In the genomic region with DNA sequence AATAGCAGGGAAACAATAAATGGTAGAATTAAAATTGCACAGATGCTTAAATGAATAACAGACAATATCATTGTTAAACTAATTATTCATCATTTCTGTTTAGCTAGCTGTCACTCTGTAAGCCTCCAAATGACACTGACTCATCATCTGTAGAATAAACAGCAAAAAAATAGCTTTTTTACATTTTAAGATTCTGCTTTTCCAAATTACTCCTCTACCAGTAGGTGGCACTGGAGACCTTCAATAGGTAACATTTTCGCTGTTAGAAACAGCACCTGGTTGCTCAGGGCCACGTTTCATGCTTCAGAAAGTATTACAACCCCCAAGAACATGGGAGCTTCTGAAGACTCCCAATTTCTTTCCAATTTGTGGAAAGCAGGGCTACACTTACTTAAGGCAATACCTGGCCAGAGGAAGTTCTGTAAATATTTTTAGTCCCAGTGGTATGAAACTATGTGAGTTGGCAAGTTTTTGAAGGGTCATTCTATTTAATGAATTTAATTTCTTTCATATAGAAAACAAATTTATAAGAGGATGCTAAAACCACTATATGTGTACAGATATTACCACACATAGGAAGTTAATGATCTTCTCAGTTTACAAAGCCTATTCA, we compare ENCODE assay signal across 8 cellular contexts. TPM values are rescaled to one million over a fixed set of nuclear protein-coding genes. Genes with fewer than 3 reads are reported as not detected.
DNase-seq lines count a peak whose midpoint lies in the region; ATAC-seq and TF ChIP-seq lines count a peak whose summit lies in the region.
"Had no signal": no experiment of that assay in that cellular context is flagged by ENCODE, and none has a peak within 500 bp of the region (broad histone marks: within the 10 kb centered on the region; RNA-seq: fewer than 3 reads in every experiment).

No MANE protein-coding gene starts in this region.

- no peak overlapping the region for H3K4me3 ChIP-seq in DOHH2 (ENCODE audit: low read length)
- H3K4me3 ChIP-seq in OCI-LY7 (ENCODE audit: low read depth, low read length, poor library complexity, severe bottlenecking), result no peak overlapping the region

- peaks cover 0 to 5% of the 10 kb centered on the region in 2 donors for H3K36me3 Mint-ChIP-seq in naive B cell

- no peak overlapping the region for H2AFZ ChIP-seq in OCI-LY7 (ENCODE audit: low read length)

- H4K20me1 ChIP-seq in DOHH2 (ENCODE audit: control insufficient read depth, insufficient read depth, low read depth, low read length) (no peaks in the 10 kb centered on the region), OCI-LY7 (ENCODE audit: insufficient read depth, low read length) (no peaks in the 10 kb centered on the region)

- no peaks in the 10 kb centered on the region for H3K4me1 Mint-ChIP-seq in naive B cell

- POLR2A ChIA-PET in OCI-LY7 (lab: Charles Lee), result interaction anchor here (0.5 kb wide), 1 partner anchor 70 kb away, joined by 3 read pairs; no protein-coding TSS in a partner anchor

- intact Hi-C loops in OCI-LY7 (cut with micrococcal nuclease; ENCODE audit: unreplicated experiment), result loop anchor here (5.0 kb wide), 1 partner anchor 150 kb away; no protein-coding TSS in a partner anchor

- H3K27ac Mint-ChIP-seq in naive B cell, result peak overlapping the region in 2 of 6 donors; percentile 29 to 75
- H3K27ac Mint-ChIP-seq: activated naive CD8-positive, alpha-beta T cell had no signal

- no peaks in the 10 kb centered on the region for H3K27me3 ChIP-seq in DOHH2 (ENCODE audit: control insufficient read depth, low read length)

- no peaks in the 10 kb centered on the region for H3F3A ChIP-seq in DOHH2 (ENCODE audit: control insufficient read depth, insufficient read depth)

- H3K36me3 ChIP-seq in DOHH2 (ENCODE audit: control insufficient read depth, low read length), result no peaks in the 10 kb centered on the region
- H3K36me3 ChIP-seq in OCI-LY7 (ENCODE audit: insufficient read depth, low read length), result no peaks in the 10 kb centered on the region

- DNase-seq in HT1080 (ENCODE audit: low read depth), result peak; percentile 67
- peak; percentile 67 for DNase-seq in OCI-LY7 (ENCODE audit: low spot score)
- peak; percentile 4 for DNase-seq in cerebellum (ENCODE audit: low spot score)
- peak; percentile 29 for DNase-seq in naive B cell

- CTCF ChIA-PET in OCI-LY7 (lab: Charles Lee; ENCODE audit: unreplicated experiment), result no interaction called here

- no TSS peak for BruUV-seq in OCI-LY7 (replicated peaks; lab: Mats Ljungman, UMichigan)

- no peaks in the 10 kb centered on the region for H3K27me3 Mint-ChIP-seq in naive B cell
- H3K27me3 Mint-ChIP-seq: activated naive CD8-positive, alpha-beta T cell had no signal

- H3K9me2 ChIP-seq in DOHH2 (replicated peaks; ENCODE audit: control insufficient read depth, low read length) (no peaks in the 10 kb centered on the region), OCI-LY7 (ENCODE audit: insufficient read depth, low read length) (no peaks in the 10 kb centered on the region)

- H3K4me1 ChIP-seq in DOHH2 (ENCODE audit: control insufficient read depth, low read length) (no peaks in the 10 kb centered on the region), OCI-LY7 (ENCODE audit: insufficient read depth, low read length, poor library complexity, severe bottlenecking) (no peaks in the 10 kb centered on the region)

- H3K9me3 ChIP-seq in DOHH2 (ENCODE audit: control insufficient read depth, insufficient read depth, low read length) (no peaks in the 10 kb centered on the region), OCI-LY7 (ENCODE audit: low read length) (no peaks in the 10 kb centered on the region)

- TF ChIP-seq CTCF in DOHH2 (IDR thresholded peaks at IDR 0.05; ENCODE audit: low read depth, low read length, poor library complexity, severe bottlenecking) (peak; percentile 83), OCI-LY7 (conservative IDR thresholded peaks at IDR 0.05; ENCODE audit: low read length) (peak; percentile 94)

- ATAC-seq in GM19351 (IDR thresholded peaks at IDR 0.05; ENCODE audit: unreplicated experiment), result peak; percentile 86
- ATAC-seq in naive B cell (ENCODE audit: low read depth in 2 of 2), result peak; percentile 47 to 48
- no peak for ATAC-seq in HG03097 (IDR thresholded peaks at IDR 0.05; ENCODE audit: low FRiP score, unreplicated experiment)

- H3K4me2 ChIP-seq in DOHH2 (ENCODE audit: low read length) (no peak overlapping the region), OCI-LY7 (ENCODE audit: low read length) (no peak overlapping the region)

- H3K79me2 ChIP-seq in DOHH2 (ENCODE audit: control insufficient read depth, low read length), result no peaks in the 10 kb centered on the region
- no peaks in the 10 kb centered on the region for H3K79me2 ChIP-seq in OCI-LY7 (ENCODE audit: insufficient read depth, low read depth, low read length)

- no peaks in the 10 kb centered on the region for H3K9me3 Mint-ChIP-seq in naive B cell

- H3K27ac ChIP-seq in DOHH2 (ENCODE audit: low read depth, low read length), result no peak overlapping the region
- H3K27ac ChIP-seq in OCI-LY7 (ENCODE audit: low read depth, low read length, poor library complexity, severe bottlenecking), result no peak overlapping the region

- no peak overlapping the region for H3K4me3 Mint-ChIP-seq in naive B cell
- H3K4me3 Mint-ChIP-seq: activated naive CD8-positive, alpha-beta T cell had no signal

RNA-seq across cellular contexts. Expression of a gene that starts 45.4 kb away (rescaled TPM):
- 0.03 and 0.23 TPM in 2 replicates for total RNA-seq in HT1080 (2014; rRNA removed; shearing (Covaris generic))
- polyA plus RNA-seq in HT1080 (2015; cell fraction: cytosol; rRNA removed), result 0.01 and 0.05 TPM in 2 replicates
- 0.24 and 0.35 TPM in 2 replicates for polyA plus RNA-seq in HT1080 (2015; cell fraction: nucleus; rRNA removed)
- 0.03 and 0.19 TPM in 2 replicates for total RNA-seq in OCI-LY7 (2014; rRNA removed; shearing (Covaris generic))
- total RNA-seq in OCI-LY7 (2022) (under 0.01 and 0.02 TPM in 2 replicates), cerebellum (4.3 TPM)
- 10 to 100 TPM in 1 of 6 donors, 1 to 10 TPM in 4, under 1 TPM in 1; 0.51 to 10.1 (median 1.7) TPM for polyA plus RNA-seq in naive B cell (ENCODE audit: low read depth in 6 of 6)

Comparison
In these comparisons a context has a peak if more than half of its experiments do, and no peak if none do; other contexts are left out.
1. DNase-seq: peak in every context shown above with its lines; median percentile 67 in HT1080; 67 in OCI-LY7; 29 in naive B cell; 4 in cerebellum.